26 cellular contexts compared by ENCODE assay signal in genomic region chr11:46178542-46178941, GRCh38.
"Had no signal": no experiment of that assay in that cellular context is flagged by ENCODE, and none has a peak within 500 bp of the region (broad histone marks: within the 10 kb centered on the region; RNA-seq: fewer than 3 reads in every experiment).

No MANE protein-coding gene starts in this region.

- H3K36me3 ChIP-seq: ascending aorta, cardiac muscle cell had no signal

- H3K27ac ChIP-seq: ascending aorta, cardiac muscle cell, VCaP had no signal

- H3K4me1 ChIP-seq: ascending aorta had no signal

- H3K27me3 ChIP-seq: ascending aorta, cardiac muscle cell had no signal

- H3K4me3 ChIP-seq: ascending aorta, cardiac muscle cell had no signal

- ATAC-seq: activated CD8-positive, alpha-beta T cell treated with anti-CD3 and anti-CD28 coated beads for 36 hours; activated naive CD8-positive, alpha-beta T cell treated with anti-CD3 and anti-CD28 coated beads, Interleukin-2, amount 50 U/mL, for 24 hours had no signal

- DNase-seq: activated B cell treated with CpG ODN at 0.5 μM for 24 hours; activated CD4-positive, alpha-beta memory T cell treated with anti-CD3 and anti-CD28 coated beads for 36 hours; activated CD4-positive, alpha-beta T cell treated with anti-CD3 and anti-CD28 coated beads for 4 hours; activated CD4-positive, alpha-beta T cell treated with anti-CD3 and anti-CD28 coated beads, Interleukin-2, amount 10 ng/mL, durations not matched to agents 24 days and 14 days; activated CD4-positive, alpha-beta T cell treated with anti-CD3 and anti-CD28 coated beads, Interleukin-2, amount 50 U/mL, for 1 hour; activated CD4-positive, alpha-beta T cell treated with anti-CD3 and anti-CD28 coated beads, Interleukin-2, amount 50 U/mL, for 4 hours; activated CD4-positive, CD25-positive, alpha-beta regulatory T cell treated with anti-CD3 and anti-CD28 coated beads, Interleukin-2, amount 50 U/mL, for 72 hours; activated CD8-positive, alpha-beta memory T cell treated with anti-CD3 and anti-CD28 coated beads, Interleukin-2, amount 50 U/mL, for 48 hours; activated CD8-positive, alpha-beta T cell treated with anti-CD3 and anti-CD28 coated beads for 36 hours; activated effector memory CD4-positive, alpha-beta T cell treated with Interleukin-2 at 50 U/mL for 16 hours; activated gamma-delta T cell; activated naive CD4-positive, alpha-beta T cell treated with anti-CD3 and anti-CD28 coated beads, Interleukin-2, amount 10 ng/mL, durations not matched to agents 7 days and 5 days; activated naive CD4-positive, alpha-beta T cell treated with Interleukin-2 at 50 U/mL for 16 hours; activated naive CD8-positive, alpha-beta T cell treated with anti-CD3 and anti-CD28 coated beads, Interleukin-2, amount 10 ng/mL, durations not matched to agents 7 days and 5 days; activated naive CD8-positive, alpha-beta T cell treated with anti-CD3 and anti-CD28 coated beads, Interleukin-2, amount 50 U/mL, for 24 hours; activated T-cell treated with anti-CD3 and anti-CD28 coated beads, Interleukin-2, amount 50 U/mL, for 24 hours; activated T-cell treated with anti-CD3 and anti-CD28 coated beads, Interleukin-2, amount 50 U/mL, for 48 hours; amygdala; anterior cingulate cortex; caudate nucleus; cerebellar nuclear complex; T-helper 2 cell; T-helper 9 cell had no signal

- H3K9me3 ChIP-seq: ascending aorta had no signal
